In genomic region chr1:40291293-40291692, GRCh38 we compare ENCODE assay signal across 14 cellular contexts. TPM values are rescaled to one million over a fixed set of nuclear protein-coding genes. Genes with fewer than 3 reads are reported as not detected.
DNase-seq lines count a peak whose midpoint lies in the region; ATAC-seq and TF ChIP-seq lines count a peak whose summit lies in the region.
"Had no signal": no experiment of that assay in that cellular context is flagged by ENCODE, and none has a peak within 500 bp of the region (broad histone marks: within the 10 kb centered on the region; RNA-seq: fewer than 3 reads in every experiment).

No MANE protein-coding gene starts in this region.

- peaks cover 33% of the 10 kb centered on the region for H3K36me3 Mint-ChIP-seq in activated CD4-positive, alpha-beta memory T cell treated with anti-CD3 and anti-CD28 coated beads for 36 hours
- H3K36me3 Mint-ChIP-seq in activated CD4-positive, alpha-beta memory T cell treated with anti-CD3 and anti-CD28 coated beads, Interleukin-2, amount 10 ng/mL, durations not matched to agents 7 days and 5 days (ENCODE audit: low read depth) = peaks cover 47% of the 10 kb centered on the region
- peaks cover 52% of the 10 kb centered on the region for H3K36me3 Mint-ChIP-seq in osteocyte (ENCODE audit: unreplicated experiment)

- POLR2A ChIA-PET in activated CD4-positive, alpha-beta memory T cell treated with anti-CD3 and anti-CD28 coated beads for 36 hours (lab: Charles Lee) = no interaction called here
- POLR2A ChIA-PET in activated CD4-positive, alpha-beta memory T cell treated with anti-CD3 and anti-CD28 coated beads, Interleukin-2, amount 10 ng/mL, durations not matched to agents 7 days and 5 days (lab: Charles Lee) = no interaction called here

- CTCF ChIA-PET in activated CD4-positive, alpha-beta memory T cell treated with anti-CD3 and anti-CD28 coated beads for 36 hours (lab: Charles Lee) = interaction anchor here (0.7 to 3.8 kb wide), 6 partner anchors 25 to 241 kb away, joined by 4 to 16 read pairs (median 6); partner anchors contain the start of gene COL9A2
- CTCF ChIA-PET in activated CD4-positive, alpha-beta memory T cell treated with anti-CD3 and anti-CD28 coated beads, Interleukin-2, amount 10 ng/mL, durations not matched to agents 7 days and 5 days (lab: Charles Lee) = interaction anchor here (0.7 to 2.7 kb wide), 6 partner anchors 10 to 128 kb away, joined by 3 to 11 read pairs (median 4); no protein-coding TSS in a partner anchor

- no peak overlapping the region for H3K4me3 Mint-ChIP-seq in activated CD4-positive, alpha-beta memory T cell treated with anti-CD3 and anti-CD28 coated beads for 36 hours
- H3K4me3 Mint-ChIP-seq in activated CD4-positive, alpha-beta memory T cell treated with anti-CD3 and anti-CD28 coated beads, Interleukin-2, amount 10 ng/mL, durations not matched to agents 7 days and 5 days = no peak overlapping the region
- no peak overlapping the region for H3K4me3 Mint-ChIP-seq in stimulated activated naive CD8-positive, alpha-beta T cell treated with anti-CD3 and anti-CD28 coated beads, Interleukin-15, amount 100 ng/mL, for 72 hours
- H3K4me3 Mint-ChIP-seq in osteocyte (ENCODE audit: unreplicated experiment) = no peak overlapping the region
- H3K4me3 Mint-ChIP-seq: CD8-positive, alpha-beta memory T cell had no signal

- no peaks in the 10 kb centered on the region for H3K27me3 Mint-ChIP-seq in activated CD4-positive, alpha-beta memory T cell treated with anti-CD3 and anti-CD28 coated beads for 36 hours
- H3K27me3 Mint-ChIP-seq in activated CD4-positive, alpha-beta memory T cell treated with anti-CD3 and anti-CD28 coated beads, Interleukin-2, amount 10 ng/mL, durations not matched to agents 7 days and 5 days = no peaks in the 10 kb centered on the region
- no peaks in the 10 kb centered on the region for H3K27me3 Mint-ChIP-seq in stimulated activated naive CD8-positive, alpha-beta T cell treated with anti-CD3 and anti-CD28 coated beads, Interleukin-15, amount 100 ng/mL, for 72 hours
- no peaks in the 10 kb centered on the region for H3K27me3 Mint-ChIP-seq in osteocyte (ENCODE audit: unreplicated experiment)
- H3K27me3 Mint-ChIP-seq: CD8-positive, alpha-beta memory T cell had no signal

- peaks cover 7% of the 10 kb centered on the region for H3K4me1 Mint-ChIP-seq in activated CD4-positive, alpha-beta memory T cell treated with anti-CD3 and anti-CD28 coated beads for 36 hours (ENCODE audit: low read depth)
- peaks cover 12% of the 10 kb centered on the region for H3K4me1 Mint-ChIP-seq in activated CD4-positive, alpha-beta memory T cell treated with anti-CD3 and anti-CD28 coated beads, Interleukin-2, amount 10 ng/mL, durations not matched to agents 7 days and 5 days
- peaks cover 6% of the 10 kb centered on the region for H3K4me1 Mint-ChIP-seq in stimulated activated naive CD8-positive, alpha-beta T cell treated with anti-CD3 and anti-CD28 coated beads, Interleukin-15, amount 100 ng/mL, for 72 hours
- H3K4me1 Mint-ChIP-seq in osteocyte (ENCODE audit: unreplicated experiment) = no peaks in the 10 kb centered on the region

- TF ChIP-seq CTCF in osteocyte (IDR thresholded peaks at IDR 0.05) = no peak

- H3K9me3 Mint-ChIP-seq in activated CD4-positive, alpha-beta memory T cell treated with anti-CD3 and anti-CD28 coated beads for 36 hours = no peaks in the 10 kb centered on the region
- H3K9me3 Mint-ChIP-seq in activated CD4-positive, alpha-beta memory T cell treated with anti-CD3 and anti-CD28 coated beads, Interleukin-2, amount 10 ng/mL, durations not matched to agents 7 days and 5 days = no peaks in the 10 kb centered on the region
- no peaks in the 10 kb centered on the region for H3K9me3 Mint-ChIP-seq in stimulated activated naive CD8-positive, alpha-beta T cell treated with anti-CD3 and anti-CD28 coated beads, Interleukin-15, amount 100 ng/mL, for 72 hours
- no peaks in the 10 kb centered on the region for H3K9me3 Mint-ChIP-seq in osteocyte (ENCODE audit: unreplicated experiment)
- H3K9me3 Mint-ChIP-seq: CD8-positive, alpha-beta memory T cell had no signal

- peak; percentile 66 for ATAC-seq in stimulated activated naive CD8-positive, alpha-beta T cell treated with anti-CD3 and anti-CD28 coated beads, Interleukin-15, amount 100 ng/mL, for 72 hours
- no peak for ATAC-seq in stimulated activated naive CD8-positive, alpha-beta T cell treated with anti-CD3 and anti-CD28 coated beads, Interleukin-15, Interleukin-2, amounts not matched to agents 100 U/mL and 50 U/mL, for 24 hours

- peak overlapping the region; percentile 7 for H3K27ac Mint-ChIP-seq in activated CD4-positive, alpha-beta memory T cell treated with anti-CD3 and anti-CD28 coated beads for 36 hours
- H3K27ac Mint-ChIP-seq in activated CD4-positive, alpha-beta memory T cell treated with anti-CD3 and anti-CD28 coated beads, Interleukin-2, amount 10 ng/mL, durations not matched to agents 7 days and 5 days = no peak overlapping the region
- peak overlapping the region; percentile 13 to 94 for H3K27ac Mint-ChIP-seq in stimulated activated naive CD8-positive, alpha-beta T cell treated with anti-CD3 and anti-CD28 coated beads, Interleukin-15, amount 100 ng/mL, for 72 hours
- no peak overlapping the region for H3K27ac Mint-ChIP-seq in osteocyte (ENCODE audit: unreplicated experiment)

- intact Hi-C loops in activated CD4-positive, alpha-beta memory T cell treated with anti-CD3 and anti-CD28 coated beads for 36 hours (cut with micrococcal nuclease) = no loop called here

- DNase-seq in activated CD4-positive, alpha-beta memory T cell treated with anti-CD3 and anti-CD28 coated beads for 36 hours = no peak
- DNase-seq in activated CD4-positive, alpha-beta memory T cell treated with anti-CD3 and anti-CD28 coated beads, Interleukin-2, amount 10 ng/mL, durations not matched to agents 7 days and 5 days = no peak
- no peak for DNase-seq in stimulated activated naive CD8-positive, alpha-beta T cell treated with anti-CD3 and anti-CD28 coated beads, Interleukin-15, amount 100 ng/mL, for 72 hours
- DNase-seq in stimulated activated naive CD8-positive, alpha-beta T cell treated with anti-CD3 and anti-CD28 coated beads, Interleukin-15, Interleukin-2, amounts not matched to agents 100 U/mL and 50 U/mL, for 24 hours = no peak
- DNase-seq in osteocyte (ENCODE audit: extremely low spot score, unreplicated experiment) = peak; percentile 3
- DNase-seq in NCI-H1694 (lab: John Stamatoyannopoulos, UW) = no peak
- DNase-seq in NCI-H1092 (lab: John Stamatoyannopoulos, UW) = no peak
- DNase-seq: 8988T; AML-193; Caco-2; CD8-positive, alpha-beta memory T cell; DND-41; GDM1 had no signal

RNA-seq across cellular contexts. Expression of gene COL9A2, which starts 25.8 kb away (rescaled TPM):
- 10 to 100 TPM; 11.7 to 13.1 TPM for total RNA-seq in activated CD4-positive, alpha-beta memory T cell treated with anti-CD3 and anti-CD28 coated beads for 36 hours
- total RNA-seq in activated CD4-positive, alpha-beta memory T cell treated with anti-CD3 and anti-CD28 coated beads, Interleukin-2, amount 10 ng/mL, durations not matched to agents 7 days and 5 days = 1 to 10 TPM; 7.2 to 8.2 TPM
- total RNA-seq in osteocyte = 2.1 and 2.7 TPM in 2 replicates

RNA-seq across cellular contexts. Expression of gene ZMPSTE24, which starts 33.3 kb away (rescaled TPM):
- total RNA-seq in activated CD4-positive, alpha-beta memory T cell treated with anti-CD3 and anti-CD28 coated beads for 36 hours = 10 to 100 TPM; 29.5 to 30.5 TPM
- 10 to 100 TPM; 23.8 to 25.4 TPM for total RNA-seq in activated CD4-positive, alpha-beta memory T cell treated with anti-CD3 and anti-CD28 coated beads, Interleukin-2, amount 10 ng/mL, durations not matched to agents 7 days and 5 days
- 41.2 and 43.4 TPM in 2 replicates for total RNA-seq in osteocyte

RNA-seq across cellular contexts. Expression of gene TMCO2, which starts 43.6 kb away (rescaled TPM):
- total RNA-seq in activated CD4-positive, alpha-beta memory T cell treated with anti-CD3 and anti-CD28 coated beads for 36 hours = not detected
- not detected for total RNA-seq in activated CD4-positive, alpha-beta memory T cell treated with anti-CD3 and anti-CD28 coated beads, Interleukin-2, amount 10 ng/mL, durations not matched to agents 7 days and 5 days
- not detected in 2 replicates for total RNA-seq in osteocyte
- total RNA-seq: Caco-2; CD8-positive, alpha-beta memory T cell; H1 had no signal

Comparison
In these comparisons a context has a peak if more than half of its experiments do, and no peak if none do; other contexts are left out.
1. H3K27ac Mint-ChIP-seq: peak in activated CD4-positive, alpha-beta memory T cell treated with anti-CD3 and anti-CD28 coated beads for 36 hours (single experiment) and stimulated activated naive CD8-positive, alpha-beta T cell treated with anti-CD3 and anti-CD28 coated beads, Interleukin-15, amount 100 ng/mL, for 72 hours (2 of 2); none in activated CD4-positive, alpha-beta memory T cell treated with anti-CD3 and anti-CD28 coated beads, Interleukin-2, amount 10 ng/mL, durations not matched to agents 7 days and 5 days (single experiment) and osteocyte (single experiment).